ENCODE assay signal across 1 cellular context in the genomic region with DNA sequence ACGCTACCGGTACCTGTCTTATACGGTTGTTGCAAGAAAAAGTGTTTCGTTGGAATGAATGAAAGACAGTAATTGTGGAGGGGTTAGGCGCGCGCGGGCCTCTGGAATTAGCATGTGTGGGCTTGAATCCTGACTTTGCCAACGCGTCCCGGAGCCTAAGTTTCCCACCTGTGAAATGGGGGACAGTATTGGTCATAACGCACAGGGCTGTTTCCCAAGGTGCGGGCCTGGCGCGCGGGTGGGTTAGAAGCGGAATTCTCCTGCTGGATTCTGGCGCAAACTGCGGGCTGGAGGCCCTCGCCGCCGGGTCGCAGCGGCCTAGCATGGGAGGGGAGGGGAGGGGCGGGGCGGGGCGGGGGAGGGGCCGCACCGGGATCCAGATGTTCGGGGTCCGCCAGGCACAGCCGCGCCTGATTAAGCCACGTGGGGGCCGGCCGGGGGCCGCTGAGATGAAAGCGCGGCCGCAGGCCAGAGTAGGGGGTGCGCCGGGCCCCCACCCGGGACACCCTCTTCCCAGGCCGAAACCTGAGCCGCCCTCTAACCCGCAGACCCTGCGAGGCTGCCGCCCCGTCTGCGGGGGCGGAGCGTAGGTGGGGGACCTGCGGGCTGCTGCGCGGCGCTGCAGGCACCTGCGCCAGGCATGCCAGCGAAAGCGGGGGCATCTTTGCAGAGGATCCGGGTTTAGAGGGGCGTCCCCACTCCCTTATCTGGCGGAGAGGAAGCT.
TF ChIP-seq lines count a peak whose summit lies in the region.

No MANE protein-coding gene starts in this region.

TF ChIP-seq in A549, 52 proteins besides CTCF, POLR2A, EP300 and RAD21:
- no peak for TF ChIP-seq HOXB5 (CRISPR knock-in tag; IDR thresholded peaks at IDR 0.05)
